Comparison of ENCODE assay signal across 1 cellular context in genomic region chr1:74732960-74733615, GRCh38.
TF ChIP-seq lines count a peak whose summit lies in the region.

CRYZ (minus strand) TSS chr1:74733050; CDS start chr1:74724821, 8,229 bp downstream.
TYW3 (plus strand) TSS chr1:74733152; CDS start chr1:74733245, 93 bp downstream.

TF ChIP-seq in HepG2, 621 proteins besides CTCF, POLR2A, EP300 and RAD21 (continued from another document and continues in another):
- TF ChIP-seq MIER2 (CRISPR knock-in tag; IDR thresholded peaks at IDR 0.05) (no peak), SP5 (CRISPR knock-in tag; IDR thresholded peaks at IDR 0.05; ENCODE audit: borderline replicate concordance, low read depth) (no peak), NFRKB (IDR thresholded peaks at IDR 0.05) (peak; percentile 91), HDAC6 (IDR thresholded peaks at IDR 0.05; ENCODE audit: low read depth, low read length) (no peak), TRIM24 (CRISPR knock-in tag; IDR thresholded peaks at IDR 0.05) (no peak), ZNF670 (CRISPR knock-in tag; IDR thresholded peaks at IDR 0.05; ENCODE audit: borderline replicate concordance) (peak; percentile 42; the same call in 1 of the 2 replicates), ZNF329 (CRISPR knock-in tag; IDR thresholded peaks at IDR 0.05; ENCODE audit: low read depth) (peak; percentile 86; the same call in 1 of the 2 replicates), FOXO4 (CRISPR knock-in tag; conservative IDR thresholded peaks at IDR 0.05) (no peak), ISX (CRISPR knock-in tag; conservative IDR thresholded peaks at IDR 0.05) (no peak), ZFP90 (CRISPR knock-in tag; IDR thresholded peaks at IDR 0.05; ENCODE audit: borderline replicate concordance) (peak; percentile 75; the same call in 1 of the 2 replicates), ZNF407 (CRISPR knock-in tag; IDR thresholded peaks at IDR 0.05; ENCODE audit: not compliant biosample characterization) (no peak), UBTF (CRISPR knock-in tag; IDR thresholded peaks at IDR 0.05) (peak; percentile 81), ZNF260 (CRISPR knock-in tag; IDR thresholded peaks at IDR 0.05; ENCODE audit: borderline replicate concordance, low read depth) (no peak), CEBPB (IDR thresholded peaks at IDR 0.05; ENCODE audit: borderline replicate concordance, low read depth, low read length) (no peak), THAP9 (CRISPR knock-in tag; IDR thresholded peaks at IDR 0.05; ENCODE audit: borderline replicate concordance) (peak; percentile 99), PAX8 (CRISPR knock-in tag; IDR thresholded peaks at IDR 0.05; ENCODE audit: borderline replicate concordance) (no peak), HMG20A (CRISPR knock-in tag; IDR thresholded peaks at IDR 0.05; ENCODE audit: borderline replicate concordance) (no peak; the same call in 1 of the 2 replicates), ZNF768 (CRISPR knock-in tag; IDR thresholded peaks at IDR 0.05) (peak; percentile 21; the same call in 1 of the 2 replicates), SNAI1 (CRISPR knock-in tag; IDR thresholded peaks at IDR 0.05; ENCODE audit: borderline replicate concordance) (peak; percentile 63; the same call in 1 of the 2 replicates), MAX (IDR thresholded peaks at IDR 0.05) (peak; percentile 78), ZNF20 (CRISPR knock-in tag; IDR thresholded peaks at IDR 0.05) (0 out of 2 replicates have a peak, but pooled peaks have one; percentile 51), ZNF326 (CRISPR knock-in tag; IDR thresholded peaks at IDR 0.05; ENCODE audit: borderline replicate concordance) (no peak), ZIK1 (CRISPR knock-in tag; IDR thresholded peaks at IDR 0.05; ENCODE audit: borderline replicate concordance, low read depth) (peak; percentile 60; the same call in 1 of the 2 replicates), ZNF180 (CRISPR knock-in tag; IDR thresholded peaks at IDR 0.05; ENCODE audit: borderline replicate concordance, low read depth) (no peak), SNAPC5 (CRISPR knock-in tag; IDR thresholded peaks at IDR 0.05; ENCODE audit: borderline replicate concordance) (no peak), CAMTA2 (CRISPR knock-in tag; IDR thresholded peaks at IDR 0.05; ENCODE audit: borderline replicate concordance) (no peak), ATF5 (CRISPR knock-in tag; IDR thresholded peaks at IDR 0.05; ENCODE audit: low read depth) (no peak), MBD4 (IDR thresholded peaks at IDR 0.05; ENCODE audit: borderline replicate concordance, low read length) (no peak), TEAD3 (CRISPR knock-in tag; optimal IDR thresholded peaks at IDR 0.05; ENCODE audit: borderline replicate concordance) (peak; percentile 75), DBP (CRISPR knock-in tag; IDR thresholded peaks at IDR 0.05; ENCODE audit: not compliant biosample characterization) (no peak), IRF1 (CRISPR knock-in tag; IDR thresholded peaks at IDR 0.05; ENCODE audit: low read depth) (no peak), POGK (CRISPR knock-in tag; conservative IDR thresholded peaks at IDR 0.05) (peak; percentile 77; the same call in 1 of the 2 replicates), ATAD3A (CRISPR knock-in tag; IDR thresholded peaks at IDR 0.05) (peak; percentile 46; the same call in 1 of the 2 replicates), SMAD3 (CRISPR knock-in tag; IDR thresholded peaks at IDR 0.05) (peak; percentile 90)
